1 cellular context compared by ENCODE assay signal in the genomic region with DNA sequence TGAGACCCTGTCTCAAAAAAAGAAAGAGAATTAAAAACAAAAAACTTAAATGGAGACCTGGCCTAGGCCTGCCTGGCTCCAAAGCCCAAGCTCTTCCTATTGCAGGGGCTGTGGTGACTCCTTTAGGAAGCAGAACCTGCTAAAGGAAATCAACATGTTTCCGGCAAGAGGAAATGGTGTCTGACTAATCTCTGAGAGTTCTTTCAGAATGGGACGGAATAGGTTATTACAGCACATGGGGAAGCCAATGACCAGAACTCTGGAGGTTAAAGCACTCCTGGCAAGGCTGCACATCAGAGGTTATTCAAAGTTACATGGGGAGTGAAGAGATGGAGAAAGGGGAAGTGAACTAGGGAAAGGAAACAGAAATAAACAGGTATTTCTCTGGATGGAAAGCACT.
TF ChIP-seq lines count a peak whose summit lies in the region.

No MANE protein-coding gene starts in this region.

TF ChIP-seq in GM12878, 131 proteins besides CTCF, POLR2A, EP300 and RAD21:
- TF ChIP-seq, protein P1, sequence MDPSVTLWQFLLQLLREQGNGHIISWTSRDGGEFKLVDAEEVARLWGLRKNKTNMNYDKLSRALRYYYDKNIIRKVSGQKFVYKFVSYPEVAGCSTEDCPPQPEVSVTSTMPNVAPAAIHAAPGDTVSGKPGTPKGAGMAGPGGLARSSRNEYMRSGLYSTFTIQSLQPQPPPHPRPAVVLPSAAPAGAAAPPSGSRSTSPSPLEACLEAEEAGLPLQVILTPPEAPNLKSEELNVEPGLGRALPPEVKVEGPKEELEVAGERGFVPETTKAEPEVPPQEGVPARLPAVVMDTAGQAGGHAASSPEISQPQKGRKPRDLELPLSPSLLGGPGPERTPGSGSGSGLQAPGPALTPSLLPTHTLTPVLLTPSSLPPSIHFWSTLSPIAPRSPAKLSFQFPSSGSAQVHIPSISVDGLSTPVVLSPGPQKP (IDR thresholded peaks at IDR 0.05; ENCODE audit: low read depth, low read length): no peak
- TF ChIP-seq SPI1 (IDR thresholded peaks at IDR 0.05; ENCODE audit: borderline replicate concordance, insufficient read depth, low read depth, low read length): peak; percentile 19; the same call in 1 of the 2 replicates
- no peak for TF ChIP-seq EGR1 (IDR thresholded peaks at IDR 0.05; ENCODE audit: borderline replicate concordance in 1 of 2, low read depth in 2 of 2, low read length in 2 of 2)
- no peak for TF ChIP-seq MYB (IDR thresholded peaks at IDR 0.05; ENCODE audit: borderline replicate concordance, low read depth, low read length)
- peak in 1 of 2 experiments; percentile 74; a peak in 2 of 4 replicates for TF ChIP-seq ETV6 (conservative IDR thresholded peaks at IDR 0.05 in 1 of 2, IDR thresholded peaks at IDR 0.05 in 1 of 2; ENCODE audit: borderline replicate concordance in 1 of 2, low read depth in 1 of 2)
